In the genomic region with DNA sequence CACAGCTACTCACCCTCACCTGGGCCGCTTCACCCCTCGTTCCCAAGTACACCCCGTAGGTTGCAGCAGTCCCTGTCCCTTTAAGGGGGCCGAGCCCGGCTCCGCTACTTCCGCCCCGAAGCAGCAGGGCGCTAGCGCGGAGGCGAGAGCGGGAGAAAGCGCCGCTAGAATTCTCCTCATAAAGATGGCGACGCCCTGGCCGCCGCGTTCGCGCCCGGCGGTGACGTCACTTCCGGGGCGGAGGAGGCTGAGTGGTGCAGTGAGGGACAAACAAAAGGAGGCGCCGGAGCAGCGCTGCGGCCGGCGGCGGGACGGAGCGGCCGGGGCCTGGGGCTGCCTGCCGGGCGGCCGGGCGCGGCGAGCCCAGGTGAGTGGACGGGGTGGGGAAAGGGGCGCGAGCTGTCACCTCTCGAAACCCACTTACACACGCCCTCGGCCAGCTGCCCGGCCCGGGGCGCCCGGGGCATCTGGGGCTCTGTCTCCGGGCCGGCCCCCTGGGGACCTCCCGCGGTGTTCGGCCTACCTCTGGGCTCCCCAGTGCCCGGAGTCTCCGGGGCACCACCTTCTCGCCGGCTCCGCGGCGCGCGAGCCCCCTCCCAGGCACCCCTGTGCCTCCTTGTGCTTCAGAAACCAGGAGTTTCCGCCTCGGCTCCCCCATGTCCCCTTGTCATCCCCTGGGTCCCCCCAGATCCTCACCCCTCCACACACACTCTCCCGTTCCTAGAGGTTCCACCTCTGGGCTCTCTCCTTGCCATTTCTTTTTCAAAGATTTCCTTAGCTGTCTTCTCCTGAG, we compare ENCODE assay signal across 1 cellular context.
TF ChIP-seq lines count a peak whose summit lies in the region.

A gene (minus strand): TSS at position 67 of the 793 bp plus-strand sequence. CDS start 36,545 bp downstream, outside the sequence.
A gene (plus strand): TSS at position 250 of the 793 bp plus-strand sequence. CDS start 25,032 bp downstream, outside the sequence.

TF ChIP-seq in GM12878, 131 proteins besides CTCF, POLR2A, EP300 and RAD21 (continued from another document and continues in another):
- TF ChIP-seq, protein P1, sequence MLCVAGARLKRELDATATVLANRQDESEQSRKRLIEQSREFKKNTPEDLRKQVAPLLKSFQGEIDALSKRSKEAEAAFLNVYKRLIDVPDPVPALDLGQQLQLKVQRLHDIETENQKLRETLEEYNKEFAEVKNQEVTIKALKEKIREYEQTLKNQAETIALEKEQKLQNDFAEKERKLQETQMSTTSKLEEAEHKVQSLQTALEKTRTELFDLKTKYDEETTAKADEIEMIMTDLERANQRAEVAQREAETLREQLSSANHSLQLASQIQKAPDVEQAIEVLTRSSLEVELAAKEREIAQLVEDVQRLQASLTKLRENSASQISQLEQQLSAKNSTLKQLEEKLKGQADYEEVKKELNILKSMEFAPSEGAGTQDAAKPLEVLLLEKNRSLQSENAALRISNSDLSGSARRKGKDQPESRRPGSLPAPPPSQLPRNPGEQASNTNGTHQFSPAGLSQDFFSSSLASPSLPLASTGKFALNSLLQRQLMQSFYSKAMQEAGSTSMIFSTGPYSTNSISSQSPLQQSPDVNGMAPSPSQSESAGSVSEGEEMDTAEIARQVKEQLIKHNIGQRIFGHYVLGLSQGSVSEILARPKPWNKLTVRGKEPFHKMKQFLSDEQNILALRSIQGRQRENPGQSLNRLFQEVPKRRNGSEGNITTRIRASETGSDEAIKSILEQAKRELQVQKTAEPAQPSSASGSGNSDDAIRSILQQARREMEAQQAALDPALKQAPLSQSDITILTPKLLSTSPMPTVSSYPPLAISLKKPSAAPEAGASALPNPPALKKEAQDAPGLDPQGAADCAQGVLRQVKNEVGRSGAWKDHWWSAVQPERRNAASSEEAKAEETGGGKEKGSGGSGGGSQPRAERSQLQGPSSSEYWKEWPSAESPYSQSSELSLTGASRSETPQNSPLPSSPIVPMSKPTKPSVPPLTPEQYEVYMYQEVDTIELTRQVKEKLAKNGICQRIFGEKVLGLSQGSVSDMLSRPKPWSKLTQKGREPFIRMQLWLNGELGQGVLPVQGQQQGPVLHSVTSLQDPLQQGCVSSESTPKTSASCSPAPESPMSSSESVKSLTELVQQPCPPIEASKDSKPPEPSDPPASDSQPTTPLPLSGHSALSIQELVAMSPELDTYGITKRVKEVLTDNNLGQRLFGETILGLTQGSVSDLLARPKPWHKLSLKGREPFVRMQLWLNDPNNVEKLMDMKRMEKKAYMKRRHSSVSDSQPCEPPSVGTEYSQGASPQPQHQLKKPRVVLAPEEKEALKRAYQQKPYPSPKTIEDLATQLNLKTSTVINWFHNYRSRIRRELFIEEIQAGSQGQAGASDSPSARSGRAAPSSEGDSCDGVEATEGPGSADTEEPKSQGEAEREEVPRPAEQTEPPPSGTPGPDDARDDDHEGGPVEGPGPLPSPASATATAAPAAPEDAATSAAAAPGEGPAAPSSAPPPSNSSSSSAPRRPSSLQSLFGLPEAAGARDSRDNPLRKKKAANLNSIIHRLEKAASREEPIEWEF (IDR thresholded peaks at IDR 0.05; ENCODE audit: insufficient replicate concordance, low read depth, low read length) = no peak
- TF ChIP-seq TBL1XR1 (IDR thresholded peaks at IDR 0.05; ENCODE audit: low read depth, low read length) = no peak
- peak; percentile 89 for TF ChIP-seq MXI1 (IDR thresholded peaks at IDR 0.05; ENCODE audit: low read depth, low read length)
- TF ChIP-seq NRF1 (conservative IDR thresholded peaks at IDR 0.05; ENCODE audit: low read depth, low read length) = no peak
- TF ChIP-seq ZNF622 (IDR thresholded peaks at IDR 0.05) = no peak
- TF ChIP-seq MEF2B (IDR thresholded peaks at IDR 0.05; ENCODE audit: partially characterized antibody, poor library complexity, severe bottlenecking) = peak; percentile 50
- no peak for TF ChIP-seq RELA (IDR thresholded peaks at IDR 0.05; ENCODE audit: borderline replicate concordance, partially characterized antibody)
- TF ChIP-seq, protein P2, sequence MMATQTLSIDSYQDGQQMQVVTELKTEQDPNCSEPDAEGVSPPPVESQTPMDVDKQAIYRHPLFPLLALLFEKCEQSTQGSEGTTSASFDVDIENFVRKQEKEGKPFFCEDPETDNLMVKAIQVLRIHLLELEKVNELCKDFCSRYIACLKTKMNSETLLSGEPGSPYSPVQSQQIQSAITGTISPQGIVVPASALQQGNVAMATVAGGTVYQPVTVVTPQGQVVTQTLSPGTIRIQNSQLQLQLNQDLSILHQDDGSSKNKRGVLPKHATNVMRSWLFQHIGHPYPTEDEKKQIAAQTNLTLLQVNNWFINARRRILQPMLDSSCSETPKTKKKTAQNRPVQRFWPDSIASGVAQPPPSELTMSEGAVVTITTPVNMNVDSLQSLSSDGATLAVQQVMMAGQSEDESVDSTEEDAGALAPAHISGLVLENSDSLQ (IDR thresholded peaks at IDR 0.05) = peak; percentile 42; the same call in 1 of the 2 replicates
- no peak for TF ChIP-seq SMAD1 (IDR thresholded peaks at IDR 0.05; ENCODE audit: low read depth, partially characterized antibody)
- TF ChIP-seq, protein P3, sequence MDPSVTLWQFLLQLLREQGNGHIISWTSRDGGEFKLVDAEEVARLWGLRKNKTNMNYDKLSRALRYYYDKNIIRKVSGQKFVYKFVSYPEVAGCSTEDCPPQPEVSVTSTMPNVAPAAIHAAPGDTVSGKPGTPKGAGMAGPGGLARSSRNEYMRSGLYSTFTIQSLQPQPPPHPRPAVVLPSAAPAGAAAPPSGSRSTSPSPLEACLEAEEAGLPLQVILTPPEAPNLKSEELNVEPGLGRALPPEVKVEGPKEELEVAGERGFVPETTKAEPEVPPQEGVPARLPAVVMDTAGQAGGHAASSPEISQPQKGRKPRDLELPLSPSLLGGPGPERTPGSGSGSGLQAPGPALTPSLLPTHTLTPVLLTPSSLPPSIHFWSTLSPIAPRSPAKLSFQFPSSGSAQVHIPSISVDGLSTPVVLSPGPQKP (IDR thresholded peaks at IDR 0.05; ENCODE audit: low read depth, low read length) = peak; percentile 98
- TF ChIP-seq MTA2 (IDR thresholded peaks at IDR 0.05; ENCODE audit: low read depth) = no peak
- TF ChIP-seq, protein P4, sequence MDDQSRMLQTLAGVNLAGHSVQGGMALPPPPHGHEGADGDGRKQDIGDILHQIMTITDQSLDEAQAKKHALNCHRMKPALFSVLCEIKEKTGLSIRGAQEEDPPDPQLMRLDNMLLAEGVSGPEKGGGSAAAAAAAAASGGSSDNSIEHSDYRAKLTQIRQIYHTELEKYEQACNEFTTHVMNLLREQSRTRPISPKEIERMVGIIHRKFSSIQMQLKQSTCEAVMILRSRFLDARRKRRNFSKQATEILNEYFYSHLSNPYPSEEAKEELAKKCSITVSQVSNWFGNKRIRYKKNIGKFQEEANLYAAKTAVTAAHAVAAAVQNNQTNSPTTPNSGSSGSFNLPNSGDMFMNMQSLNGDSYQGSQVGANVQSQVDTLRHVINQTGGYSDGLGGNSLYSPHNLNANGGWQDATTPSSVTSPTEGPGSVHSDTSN (IDR thresholded peaks at IDR 0.05; ENCODE audit: insufficient replicate concordance, low read depth, low read length) = no peak
- TF ChIP-seq NR2C1 (IDR thresholded peaks at IDR 0.05) = peak; percentile 85
- TF ChIP-seq, protein P5, sequence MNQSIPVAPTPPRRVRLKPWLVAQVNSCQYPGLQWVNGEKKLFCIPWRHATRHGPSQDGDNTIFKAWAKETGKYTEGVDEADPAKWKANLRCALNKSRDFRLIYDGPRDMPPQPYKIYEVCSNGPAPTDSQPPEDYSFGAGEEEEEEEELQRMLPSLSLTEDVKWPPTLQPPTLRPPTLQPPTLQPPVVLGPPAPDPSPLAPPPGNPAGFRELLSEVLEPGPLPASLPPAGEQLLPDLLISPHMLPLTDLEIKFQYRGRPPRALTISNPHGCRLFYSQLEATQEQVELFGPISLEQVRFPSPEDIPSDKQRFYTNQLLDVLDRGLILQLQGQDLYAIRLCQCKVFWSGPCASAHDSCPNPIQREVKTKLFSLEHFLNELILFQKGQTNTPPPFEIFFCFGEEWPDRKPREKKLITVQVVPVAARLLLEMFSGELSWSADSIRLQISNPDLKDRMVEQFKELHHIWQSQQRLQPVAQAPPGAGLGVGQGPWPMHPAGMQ (IDR thresholded peaks at IDR 0.05; ENCODE audit: borderline replicate concordance) = no peak
- peak; percentile 76; the same call in 1 of the 2 replicates for TF ChIP-seq POLR2AphosphoS5 (IDR thresholded peaks at IDR 0.05; ENCODE audit: low read length)
- TF ChIP-seq GATAD2B (conservative IDR thresholded peaks at IDR 0.05; ENCODE audit: low read depth) = peak; percentile 85
- TF ChIP-seq SUPT20H (IDR thresholded peaks at IDR 0.05; ENCODE audit: borderline replicate concordance, control insufficient read depth, low read depth, low read length) = no peak
- no peak for TF ChIP-seq CEBPB (IDR thresholded peaks at IDR 0.05; ENCODE audit: borderline replicate concordance in 1 of 2, low read depth in 2 of 2, low read length in 2 of 2)
- peak; percentile 87 for TF ChIP-seq GABPA (IDR thresholded peaks at IDR 0.05; ENCODE audit: low read depth)
- TF ChIP-seq DPF2 (IDR thresholded peaks at IDR 0.05) = peak; percentile 80
- TF ChIP-seq RAD51 (IDR thresholded peaks at IDR 0.05) = no peak
- TF ChIP-seq KDM1A (IDR thresholded peaks at IDR 0.05; ENCODE audit: borderline replicate concordance) = no peak
- no peak for TF ChIP-seq ZNF217 (IDR thresholded peaks at IDR 0.05)
- TF ChIP-seq WRNIP1 (IDR thresholded peaks at IDR 0.05; ENCODE audit: borderline replicate concordance, low read depth, low read length) = no peak
- TF ChIP-seq ATF7 (IDR thresholded peaks at IDR 0.05; ENCODE audit: low read depth) = peak; percentile 98
- TF ChIP-seq YBX1 (IDR thresholded peaks at IDR 0.05) = no peak
- peak; percentile 9 to 54; a peak in 2 of 4 replicates for TF ChIP-seq IKZF2 (IDR thresholded peaks at IDR 0.05)
- TF ChIP-seq ZZZ3 (IDR thresholded peaks at IDR 0.05; ENCODE audit: control insufficient read depth, insufficient read length, low read depth) = no peak
- TF ChIP-seq TCF3 (IDR thresholded peaks at IDR 0.05; ENCODE audit: borderline replicate concordance, insufficient read depth, low read depth, low read length) = no peak
- TF ChIP-seq, protein P6, sequence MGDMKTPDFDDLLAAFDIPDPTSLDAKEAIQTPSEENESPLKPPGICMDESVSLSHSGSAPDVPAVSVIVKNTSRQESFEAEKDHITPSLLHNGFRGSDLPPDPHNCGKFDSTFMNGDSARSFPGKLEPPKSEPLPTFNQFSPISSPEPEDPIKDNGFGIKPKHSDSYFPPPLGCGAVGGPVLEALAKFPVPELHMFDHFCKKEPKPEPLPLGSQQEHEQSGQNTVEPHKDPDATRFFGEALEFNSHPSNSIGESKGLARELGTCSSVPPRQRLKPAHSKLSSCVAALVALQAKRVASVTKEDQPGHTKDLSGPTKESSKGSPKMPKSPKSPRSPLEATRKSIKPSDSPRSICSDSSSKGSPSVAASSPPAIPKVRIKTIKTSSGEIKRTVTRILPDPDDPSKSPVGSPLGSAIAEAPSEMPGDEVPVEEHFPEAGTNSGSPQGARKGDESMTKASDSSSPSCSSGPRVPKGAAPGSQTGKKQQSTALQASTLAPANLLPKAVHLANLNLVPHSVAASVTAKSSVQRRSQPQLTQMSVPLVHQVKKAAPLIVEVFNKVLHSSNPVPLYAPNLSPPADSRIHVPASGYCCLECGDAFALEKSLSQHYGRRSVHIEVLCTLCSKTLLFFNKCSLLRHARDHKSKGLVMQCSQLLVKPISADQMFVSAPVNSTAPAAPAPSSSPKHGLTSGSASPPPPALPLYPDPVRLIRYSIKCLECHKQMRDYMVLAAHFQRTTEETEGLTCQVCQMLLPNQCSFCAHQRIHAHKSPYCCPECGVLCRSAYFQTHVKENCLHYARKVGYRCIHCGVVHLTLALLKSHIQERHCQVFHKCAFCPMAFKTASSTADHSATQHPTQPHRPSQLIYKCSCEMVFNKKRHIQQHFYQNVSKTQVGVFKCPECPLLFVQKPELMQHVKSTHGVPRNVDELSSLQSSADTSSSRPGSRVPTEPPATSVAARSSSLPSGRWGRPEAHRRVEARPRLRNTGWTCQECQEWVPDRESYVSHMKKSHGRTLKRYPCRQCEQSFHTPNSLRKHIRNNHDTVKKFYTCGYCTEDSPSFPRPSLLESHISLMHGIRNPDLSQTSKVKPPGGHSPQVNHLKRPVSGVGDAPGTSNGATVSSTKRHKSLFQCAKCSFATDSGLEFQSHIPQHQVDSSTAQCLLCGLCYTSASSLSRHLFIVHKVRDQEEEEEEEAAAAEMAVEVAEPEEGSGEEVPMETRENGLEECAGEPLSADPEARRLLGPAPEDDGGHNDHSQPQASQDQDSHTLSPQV (IDR thresholded peaks at IDR 0.05) = no peak
- TF ChIP-seq ZNF24 (IDR thresholded peaks at IDR 0.05) = no peak
- TF ChIP-seq HDAC6 (IDR thresholded peaks at IDR 0.05; ENCODE audit: unreplicated experiment) = no peak
- TF ChIP-seq CBX3 (IDR thresholded peaks at IDR 0.05; ENCODE audit: borderline replicate concordance, low read depth) = no peak
- peak; percentile 98 for TF ChIP-seq CREM (IDR thresholded peaks at IDR 0.05; ENCODE audit: low read depth)
- TF ChIP-seq, protein P7, sequence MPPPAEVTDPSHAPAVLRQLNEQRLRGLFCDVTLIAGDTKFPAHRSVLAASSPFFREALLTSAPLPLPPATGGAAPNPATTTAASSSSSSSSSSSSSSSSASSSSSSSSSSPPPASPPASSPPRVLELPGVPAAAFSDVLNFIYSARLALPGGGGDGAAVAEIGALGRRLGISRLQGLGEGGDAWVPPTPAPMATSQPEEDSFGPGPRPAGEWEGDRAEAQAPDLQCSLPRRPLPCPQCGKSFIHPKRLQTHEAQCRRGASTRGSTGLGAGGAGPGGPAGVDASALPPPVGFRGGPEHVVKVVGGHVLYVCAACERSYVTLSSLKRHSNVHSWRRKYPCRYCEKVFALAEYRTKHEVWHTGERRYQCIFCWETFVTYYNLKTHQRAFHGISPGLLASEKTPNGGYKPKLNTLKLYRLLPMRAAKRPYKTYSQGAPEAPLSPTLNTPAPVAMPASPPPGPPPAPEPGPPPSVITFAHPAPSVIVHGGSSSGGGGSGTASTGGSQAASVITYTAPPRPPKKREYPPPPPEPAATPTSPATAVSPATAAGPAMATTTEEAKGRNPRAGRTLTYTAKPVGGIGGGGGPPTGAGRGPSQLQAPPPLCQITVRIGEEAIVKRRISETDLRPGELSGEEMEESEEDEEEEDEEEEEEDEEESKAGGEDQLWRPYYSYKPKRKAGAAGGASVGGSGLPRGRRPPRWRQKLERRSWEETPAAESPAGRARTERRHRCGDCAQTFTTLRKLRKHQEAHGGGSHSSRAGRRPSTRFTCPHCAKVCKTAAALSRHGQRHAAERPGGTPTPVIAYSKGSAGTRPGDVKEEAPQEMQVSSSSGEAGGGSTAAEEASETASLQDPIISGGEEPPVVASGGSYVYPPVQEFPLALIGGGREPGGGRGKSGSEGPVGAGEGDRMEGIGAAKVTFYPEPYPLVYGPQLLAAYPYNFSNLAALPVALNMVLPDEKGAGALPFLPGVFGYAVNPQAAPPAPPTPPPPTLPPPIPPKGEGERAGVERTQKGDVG (CRISPR knock-in tag; IDR thresholded peaks at IDR 0.05) = no peak
- TF ChIP-seq, protein P8, sequence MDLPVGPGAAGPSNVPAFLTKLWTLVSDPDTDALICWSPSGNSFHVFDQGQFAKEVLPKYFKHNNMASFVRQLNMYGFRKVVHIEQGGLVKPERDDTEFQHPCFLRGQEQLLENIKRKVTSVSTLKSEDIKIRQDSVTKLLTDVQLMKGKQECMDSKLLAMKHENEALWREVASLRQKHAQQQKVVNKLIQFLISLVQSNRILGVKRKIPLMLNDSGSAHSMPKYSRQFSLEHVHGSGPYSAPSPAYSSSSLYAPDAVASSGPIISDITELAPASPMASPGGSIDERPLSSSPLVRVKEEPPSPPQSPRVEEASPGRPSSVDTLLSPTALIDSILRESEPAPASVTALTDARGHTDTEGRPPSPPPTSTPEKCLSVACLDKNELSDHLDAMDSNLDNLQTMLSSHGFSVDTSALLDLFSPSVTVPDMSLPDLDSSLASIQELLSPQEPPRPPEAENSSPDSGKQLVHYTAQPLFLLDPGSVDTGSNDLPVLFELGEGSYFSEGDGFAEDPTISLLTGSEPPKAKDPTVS (IDR thresholded peaks at IDR 0.05; ENCODE audit: low read depth, low read length) = no peak
- TF ChIP-seq ZNF274 (IDR thresholded peaks at IDR 0.05; ENCODE audit: insufficient read depth, insufficient read length) = no peak
- peak in 1 of 2 experiments; percentile 67; a peak in 1 of 3 replicates for TF ChIP-seq EGR1 (IDR thresholded peaks at IDR 0.05; ENCODE audit: borderline replicate concordance in 1 of 2, low read depth in 2 of 2, low read length in 2 of 2)
